8 cellular contexts compared by ENCODE assay signal in genomic region chr6:26175428-26176181, GRCh38.
DNase-seq lines count a peak whose midpoint lies in the region; ATAC-seq and TF ChIP-seq lines count a peak whose summit lies in the region.

No MANE protein-coding gene starts in this region.

- TF ChIP-seq POLR2A in transverse colon (IDR thresholded peaks at IDR 0.05), result no peak

- H3K27ac ChIP-seq in transverse colon, result peak overlapping the region in 2 of 4 donors; percentile 26 to 27

- TF ChIP-seq CTCF in Calu3 (IDR thresholded peaks at IDR 0.05; ENCODE audit: unreplicated experiment) (peak; percentile 69), transverse colon (IDR thresholded peaks at IDR 0.05) (peak; percentile 63 to 74 (median 72))

- TF ChIP-seq EP300 in transverse colon (IDR thresholded peaks at IDR 0.05; ENCODE audit: low read depth), result no peak

- 57 to 58% methylated on average over 5 of the region's 5 CpGs for WGBS in transverse colon (ENCODE audit: low coverage in 1 of 2), 2 donors

- no peaks in the 10 kb centered on the region for H3K9me3 Mint-ChIP-seq in Calu3 (ENCODE audit: low read depth, unreplicated experiment)

- H3K9me3 ChIP-seq in transverse colon, result no peaks in the 10 kb centered on the region

- H3K27ac Mint-ChIP-seq in Calu3 (ENCODE audit: unreplicated experiment), result peak overlapping the region; percentile 79

- peaks cover 70% of the 10 kb centered on the region for H3K4me1 Mint-ChIP-seq in Calu3 (ENCODE audit: low read depth, unreplicated experiment)

- in situ Hi-C loops in transverse colon (cut with MboI; ENCODE audit: low pct_ligation_motif_present in 1 of 4, low pct_unique_long_range_greater_than_20kb in 1 of 4, low sequenced_read_pairs in 3 of 4), result loop anchor here in 1 of 4 donors (25.0 kb wide), 1 partner anchor 962 kb away; a partner anchor contains a TSS

- peaks cover 55% of the 10 kb centered on the region for H3K36me3 Mint-ChIP-seq in Calu3 (ENCODE audit: insufficient read depth, unreplicated experiment)

- H3K4me3 ChIP-seq in transverse colon, result no peak overlapping the region

- no peaks in the 10 kb centered on the region for H3K36me3 ChIP-seq in transverse colon

- no peaks in the 10 kb centered on the region for H3K27me3 Mint-ChIP-seq in Calu3 (ENCODE audit: unreplicated experiment)

- CTCF ChIA-PET in Calu3 (lab: Charles Lee), result interaction anchor here (0.6 to 1.2 kb wide), 8 partner anchors 12 to 1613 kb away, joined by 3 to 6 read pairs (median 4); a partner anchor contains a TSS

- H3K27me3 ChIP-seq in transverse colon, result no peaks in the 10 kb centered on the region

- H3K4me1 ChIP-seq in transverse colon, result peaks cover 4 to 23% (median 9%) of the 10 kb centered on the region in 4 donors

- ATAC-seq in GM19023 (IDR thresholded peaks at IDR 0.05; ENCODE audit: unreplicated experiment) (no peak), GM18868 (IDR thresholded peaks at IDR 0.05; ENCODE audit: unreplicated experiment) (no peak)

- H3K4me3 Mint-ChIP-seq in Calu3 (ENCODE audit: low read depth, unreplicated experiment), result peak overlapping the region; percentile 30

- no TSS peak for BruUV-seq in Calu3 (replicated peaks; lab: Mats Ljungman, UMichigan)

- peak; percentile 72 for DNase-seq in Calu3
- DNase-seq in HCEC 1CT, result peak; percentile 68
- DNase-seq in OCI-M2 (lab: John Stamatoyannopoulos, UW; ENCODE audit: unreplicated experiment), result peak; percentile 42
- peak; percentile 72 for DNase-seq in astrocyte of the hippocampus (ENCODE audit: low read depth, low spot score)
- peak; percentile 75 for DNase-seq in left kidney (ENCODE audit: low read depth, low spot score)
- peak; percentile 62 for DNase-seq in transverse colon

- intact Hi-C loops in Calu3 (cut with micrococcal nuclease; ENCODE audit: unreplicated experiment), result loop anchor here (5.0 to 10.0 kb wide), 2 partner anchors 42 to 419 kb away; partner anchors contain the start of gene ABT1
- intact Hi-C loops in transverse colon (cut with DNase I; ENCODE audit: low total_unique reads), result no loop called here
